ENCODE assay signal across 11 cellular contexts in the genomic region with DNA sequence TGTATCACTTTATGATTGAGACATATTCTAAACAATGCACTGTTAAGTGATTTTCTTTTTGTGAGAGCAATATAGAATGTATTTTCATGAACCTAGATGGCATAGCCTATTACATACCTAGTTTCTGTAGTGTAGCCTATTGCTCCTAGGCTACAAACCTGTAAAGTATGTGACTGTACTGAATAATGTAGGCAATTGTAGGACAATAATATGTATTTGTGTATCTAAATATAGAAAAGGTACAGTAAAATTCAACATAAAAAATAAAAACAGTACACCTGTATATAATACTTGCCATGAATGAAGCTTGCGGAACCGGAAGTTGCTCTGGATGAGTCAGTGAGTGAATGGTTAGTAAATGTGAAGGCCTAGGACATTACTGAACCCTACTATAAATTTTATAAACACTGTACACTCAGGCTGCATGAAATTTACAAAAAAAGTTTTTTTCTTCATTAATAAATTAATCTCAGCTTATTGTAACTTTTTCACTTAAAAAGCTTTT.
"Had no signal": no experiment of that assay in that cellular context is flagged by ENCODE, and none has a peak within 500 bp of the region (broad histone marks: within the 10 kb centered on the region; RNA-seq: fewer than 3 reads in every experiment).

No MANE protein-coding gene starts in this region.

- H3K27me3 ChIP-seq: left lung, sigmoid colon had no signal

- FAIRE-seq: urothelium cell line had no signal

- H2AFZ ChIP-seq: parathyroid adenoma had no signal

- H3K27ac ChIP-seq: left lung, parathyroid adenoma, sigmoid colon had no signal

- H3K9me3 ChIP-seq: left lung, sigmoid colon had no signal

- H3K36me3 ChIP-seq: left lung, sigmoid colon had no signal

- DNase-seq: activated gamma-delta T cell; anterior cingulate cortex; dermis blood vessel endothelial cell; effector memory CD8-positive, alpha-beta T cell; left lung; naive thymus-derived CD4-positive, alpha-beta T cell; sigmoid colon; T-cell; T-helper 9 cell had no signal

- H3K9ac ChIP-seq: parathyroid adenoma had no signal

- ATAC-seq: effector memory CD8-positive, alpha-beta T cell; naive thymus-derived CD4-positive, alpha-beta T cell; T-cell had no signal

- H3K79me2 ChIP-seq: parathyroid adenoma had no signal

- H3K4me1 ChIP-seq: left lung, parathyroid adenoma, sigmoid colon had no signal

- H3K4me3 ChIP-seq: left lung, sigmoid colon had no signal
